In the genomic region with DNA sequence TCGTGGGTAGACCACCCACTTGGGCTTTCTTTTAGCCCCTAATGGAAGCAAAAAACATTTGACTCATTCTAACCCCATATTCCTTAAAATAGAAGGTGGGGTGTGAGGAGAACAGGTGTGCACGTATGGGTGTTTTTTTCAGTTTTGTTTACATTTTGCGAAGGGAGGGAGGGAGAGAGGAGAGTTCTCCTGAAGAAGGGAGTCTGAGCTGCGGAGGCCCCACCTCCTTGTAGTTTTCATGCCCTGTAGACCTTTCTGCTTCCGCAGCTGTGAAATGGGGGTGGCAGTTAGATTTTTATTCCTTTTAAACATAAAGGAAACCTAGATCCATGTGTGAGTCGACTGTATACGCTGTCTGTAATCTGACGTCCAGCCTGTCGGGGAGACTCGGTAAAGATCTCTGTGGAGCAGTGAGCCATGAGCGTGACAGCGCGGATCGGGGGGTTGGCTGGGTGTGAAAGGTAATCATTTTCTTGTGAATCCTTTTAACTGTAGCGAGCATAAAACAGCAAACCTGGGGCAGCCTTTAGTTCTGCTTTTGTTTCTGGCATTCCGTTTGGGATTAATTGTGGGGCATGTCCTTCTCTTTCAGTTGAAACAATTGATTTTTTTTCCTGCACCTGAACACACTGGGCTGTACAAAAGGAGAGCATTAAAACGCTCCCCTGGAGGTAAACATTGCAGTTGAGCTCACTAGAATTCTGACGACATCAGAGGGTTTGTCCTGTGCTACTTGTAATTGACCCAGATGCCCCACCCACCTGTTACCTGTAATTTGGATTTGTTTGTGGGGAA, we compare ENCODE assay signal across 8 cellular contexts. TPM values are rescaled to one million over a fixed set of nuclear protein-coding genes. Genes with fewer than 3 reads are reported as not detected.
DNase-seq lines count a peak whose midpoint lies in the region; ATAC-seq, FAIRE-seq and TF ChIP-seq lines count a peak whose summit lies in the region.

No MANE protein-coding gene starts in this region.

- H3K36me3 Mint-ChIP-seq in neural progenitor cell: peaks cover 25% of the 10 kb centered on the region

- no peak for TF ChIP-seq EP300 in H1 (IDR thresholded peaks at IDR 0.05; ENCODE audit: borderline replicate concordance in 1 of 2, low read depth in 2 of 2, low read length in 2 of 2)

- peak overlapping the region; percentile 97 for H3K4me3 Mint-ChIP-seq in neural progenitor cell

- no peak for TF ChIP-seq RAD21 in H1 (IDR thresholded peaks at IDR 0.05 in 1 of 2, conservative IDR thresholded peaks at IDR 0.05 in 1 of 2; ENCODE audit: low read depth in 2 of 2, low read length in 2 of 2)

- peak overlapping the region; percentile 40 to 99 (median 61); a peak in 7 of 8 replicates for H3K4me3 ChIP-seq in H1 (ENCODE audit: extremely low read depth in 1 of 4, insufficient read depth in 2 of 4, low read depth in 3 of 4, low read length in 4 of 4)
- H3K4me3 ChIP-seq in neural progenitor cell: peak overlapping the region; percentile 65

- H2BK15ac ChIP-seq in H1 (ENCODE audit: low read length): no peak overlapping the region

- no peak overlapping the region for H2BK120ac ChIP-seq in H1 (replicated peaks; ENCODE audit: low read depth, low read length)

- no peak overlapping the region for H2BK12ac ChIP-seq in H1 (ENCODE audit: low read depth, low read length)

- peak in 1 of 2 experiments; percentile 10; a peak in 1 of 3 replicates for TF ChIP-seq POLR2A in H1 (IDR thresholded peaks at IDR 0.05; ENCODE audit: control extremely low read depth in 1 of 2, low read depth in 2 of 2, low read length in 2 of 2)

- FAIRE-seq in H1 (lab: Jason Lieb, UNC): no peak

- peaks cover 34 to 65% of the 10 kb centered on the region in 2 experiments for H3K79me2 ChIP-seq in H1 (ENCODE audit: control insufficient read depth in 1 of 2, insufficient read depth in 2 of 2, low read length in 2 of 2)
- peaks cover 71% of the 10 kb centered on the region for H3K79me2 ChIP-seq in neural progenitor cell (ENCODE audit: low read depth)

- H3K27me3 ChIP-seq in H1 (replicated peaks in 1 of 4; ENCODE audit: control insufficient read depth in 3 of 4, extremely low read depth in 1 of 4, insufficient read depth in 3 of 4, low read length in 3 of 4) (peaks cover 0 to 3% (median 0%) of the 10 kb centered on the region in 4 experiments; a peak in 2 of 7 replicates), neural progenitor cell (peaks cover 18% of the 10 kb centered on the region)

- TF ChIP-seq CTCF in H1 (IDR thresholded peaks at IDR 0.05; ENCODE audit: control extremely low read depth in 1 of 3, insufficient read depth in 1 of 3, low read depth in 1 of 3, low read length in 3 of 3) (no peak), neural progenitor cell (IDR thresholded peaks at IDR 0.05) (no peak)

- H4K91ac ChIP-seq in H1 (replicated peaks; ENCODE audit: insufficient read length, low read length): no peak overlapping the region

- no peak overlapping the region for H2BK5ac ChIP-seq in H1 (ENCODE audit: low read depth, low read length)

- no peak for ATAC-seq in HG02970 (IDR thresholded peaks at IDR 0.05; ENCODE audit: low FRiP score, unreplicated experiment)
- no peak for ATAC-seq in GM21381 (IDR thresholded peaks at IDR 0.05; ENCODE audit: unreplicated experiment)

- peaks cover 3 to 15% (median 10%) of the 10 kb centered on the region in 4 experiments for H3K4me1 ChIP-seq in H1 (replicated peaks in 1 of 4; ENCODE audit: control insufficient read depth in 3 of 4, insufficient read depth in 4 of 4, low read length in 3 of 4)
- H3K4me1 ChIP-seq in neural progenitor cell: peaks cover 16% of the 10 kb centered on the region

- H3K79me1 ChIP-seq in H1 (ENCODE audit: low read depth, low read length): peaks cover 21% of the 10 kb centered on the region

- H2BK20ac ChIP-seq in H1 (ENCODE audit: low read length): no peak overlapping the region

- peaks cover 37% of the 10 kb centered on the region for H3K4me1 Mint-ChIP-seq in neural progenitor cell

- POLR2A ChIA-PET in H1 (lab: Charles Lee; ENCODE audit: partially characterized antibody): interaction anchor here (1.0 to 3.4 kb wide), 7 partner anchors 7 to 43 kb away, joined by 3 to 18 read pairs (median 4); a partner anchor contains a TSS

- H3K4me2 ChIP-seq in H1 (ENCODE audit: insufficient read depth in 1 of 2, low read depth in 2 of 2, low read length in 2 of 2) (peak overlapping the region; percentile 87 to 95), neural progenitor cell (peak overlapping the region; percentile 92)

- H3K9me3 ChIP-seq in H1 (ENCODE audit: insufficient read depth in 2 of 2, low read depth in 1 of 2, low read length in 1 of 2) (no peaks in the 10 kb centered on the region), neural progenitor cell (ENCODE audit: low read depth) (no peaks in the 10 kb centered on the region)

- DNase-seq in DMS79 treated with DMSO at 0.1 percent for 48 hours (lab: John Stamatoyannopoulos, UW) (peak; percentile 29), DMS79 (lab: John Stamatoyannopoulos, UW) (no peak), NCI-H748 (lab: John Stamatoyannopoulos, UW; ENCODE audit: unreplicated experiment) (peak; percentile 91), H1 (ENCODE audit: low read depth in 1 of 2, low spot score in 2 of 2) (no peak), neural progenitor cell (ENCODE audit: low spot score) (peak; percentile 71)
- no peak for DNase-seq in activated CD8-positive, alpha-beta memory T cell treated with anti-CD3 and anti-CD28 coated beads for 24 hours

- H3K9ac ChIP-seq in H1 (replicated peaks in 1 of 4; ENCODE audit: extremely low read depth in 1 of 4, low read depth in 3 of 4, low read length in 3 of 4): peak overlapping the region in 1 of 4 experiments; percentile 72; a peak in 1 of 7 replicates
- no peak overlapping the region for H3K9ac ChIP-seq in neural progenitor cell

- WGBS in H1 (ENCODE audit: extremely low coverage in 1 of 2, insufficient coverage in 1 of 2, insufficient read length in 1 of 2, insufficient replicate concordance in 2 of 2, low coverage in 1 of 2, low lambda C conversion rate in 2 of 2, missing lambda C conversion rate in 1 of 2), 2 experiments: 56% methylated on average over 18 of the region's 18 CpGs; no CpG with 5 or more reads in 1 of the 2 experiments

- H3K4ac ChIP-seq in H1 (replicated peaks; ENCODE audit: insufficient read length, low read depth, low read length): no peak overlapping the region

- H3K18ac ChIP-seq in H1 (ENCODE audit: extremely low read depth, low read length): no peak overlapping the region

- H4K20me1 ChIP-seq in H1 (replicated peaks in 1 of 2; ENCODE audit: control insufficient read depth in 1 of 2, insufficient read depth in 2 of 2, low read length in 2 of 2): peaks cover 38 to 44% of the 10 kb centered on the region in 2 experiments
- H4K20me1 ChIP-seq in neural progenitor cell (ENCODE audit: low read depth): peaks cover 68% of the 10 kb centered on the region

- H4K5ac ChIP-seq in H1 (ENCODE audit: insufficient read length, low read depth, low read length): no peak overlapping the region

- H3F3A ChIP-seq in neural progenitor cell (ENCODE audit: low read depth): peaks cover 13% of the 10 kb centered on the region

- no peak overlapping the region for H3K23ac ChIP-seq in H1 (ENCODE audit: insufficient read length)

- CTCF ChIA-PET in H1 (lab: Charles Lee; ENCODE audit: partially characterized antibody): interaction anchor here (0.6 to 19.5 kb wide), 9 partner anchors 9 to 371 kb away, joined by 3 to 247 read pairs (median 4); no protein-coding TSS in a partner anchor

- H3K23me2 ChIP-seq in H1 (ENCODE audit: low read depth, low read length): peaks cover 11% of the 10 kb centered on the region

- H3K36me3 ChIP-seq in H1 (ENCODE audit: control insufficient read depth in 2 of 4, insufficient read depth in 4 of 4, low read length in 3 of 4) (peaks cover 0 to 13% (median 7%) of the 10 kb centered on the region in 4 experiments; a peak in 4 of 8 replicates), neural progenitor cell (no peaks in the 10 kb centered on the region)

- no peak overlapping the region for H3K14ac ChIP-seq in H1 (ENCODE audit: insufficient read length)

- no peak overlapping the region for H3K27ac Mint-ChIP-seq in neural progenitor cell

- no peaks in the 10 kb centered on the region for H3K9me3 Mint-ChIP-seq in neural progenitor cell

- H4K8ac ChIP-seq in H1 (ENCODE audit: extremely low read depth, insufficient read depth, low read length): peak overlapping the region; percentile 57; the same call in 1 of the 2 replicates

- H2AFZ ChIP-seq in H1 (ENCODE audit: low read length) (no peak overlapping the region), neural progenitor cell (replicated peaks) (no peak overlapping the region)

- no peak overlapping the region for H3K56ac ChIP-seq in H1 (replicated peaks; ENCODE audit: insufficient read length, low read depth, low read length)

- no peak overlapping the region for H2AK5ac ChIP-seq in H1 (ENCODE audit: low read depth, low read length)

- no peak overlapping the region for H3K27ac ChIP-seq in H1 (ENCODE audit: low read depth, low read length)
- H3K27ac ChIP-seq in neural progenitor cell: no peak overlapping the region

- peaks cover 5% of the 10 kb centered on the region for H3K27me3 Mint-ChIP-seq in neural progenitor cell (ENCODE audit: insufficient read depth, low read depth)

TF ChIP-seq in H1, 55 proteins besides CTCF, POLR2A, EP300 and RAD21 (continues in another document):
- TF ChIP-seq TAF1 (IDR thresholded peaks at IDR 0.05; ENCODE audit: low read depth, low read length): no peak

RNA-seq across cellular contexts. Expression of a gene that starts 2.3 kb away (rescaled TPM):
- total RNA-seq in H1 (2021; fragmentation: NEBNext Ultra II Directional; extraction: Animal tissue kit (Norgen Biotek cat#: 25700)): 62.0 and 64.6 TPM in 2 replicates
- 46.4 and 77.0 TPM in 2 replicates for polyA plus RNA-seq in H1 (2011; rRNA removed)
- polyA plus RNA-seq in H1 (2011; cell fraction: cytosol; rRNA removed): 21.2 TPM
- 103 TPM for polyA plus RNA-seq in H1 (2011; cell fraction: nucleus; rRNA removed)
- polyA plus RNA-seq in H1 (2012, experiment 1 of 2): 27.7 to 47.4 TPM (median 46.0 TPM) in 4 replicates
- polyA plus RNA-seq in H1 (2012, experiment 2 of 2): 32.1 TPM
- polyA plus RNA-seq in H1 (2013, experiment 1 of 2): 28.2 TPM
- 27.5 TPM for polyA plus RNA-seq in H1 (2013, experiment 2 of 2)
- polyA minus RNA-seq in H1 (2011; rRNA and poly(A)+ RNA removed): 70.9 and 84.6 TPM in 2 replicates
- 56.1 TPM for polyA minus RNA-seq in H1 (2011; cell fraction: cytosol; rRNA and poly(A)+ RNA removed)
- polyA minus RNA-seq in H1 (2011; cell fraction: nucleus; rRNA and poly(A)+ RNA removed): 58.3 TPM
- 65.2 and 69.8 TPM in 2 replicates for total RNA-seq in neural progenitor cell (ENCODE audit: low replicate concordance)

RNA-seq across cellular contexts. Expression of a gene that starts 42.9 kb away (rescaled TPM):
- total RNA-seq in H1 (2021; fragmentation: NEBNext Ultra II Directional; extraction: Animal tissue kit (Norgen Biotek cat#: 25700)): 0.17 and 0.25 TPM in 2 replicates
- polyA plus RNA-seq in H1 (2011; rRNA removed): 0.17 and 0.35 TPM in 2 replicates
- 0.37 TPM for polyA plus RNA-seq in H1 (2011; cell fraction: cytosol; rRNA removed)
- 0.91 TPM for polyA plus RNA-seq in H1 (2011; cell fraction: nucleus; rRNA removed)
- polyA plus RNA-seq in H1 (2012, experiment 1 of 2): 0.09 to 0.24 TPM (median 0.16 TPM) in 3 of 4 replicates, not detected in the other
- polyA plus RNA-seq in H1 (2012, experiment 2 of 2): 0.09 TPM
- polyA plus RNA-seq in H1 (2013, experiment 1 of 2): 0.16 TPM
- polyA plus RNA-seq in H1 (2013, experiment 2 of 2): 0.15 TPM
- 0.19 and 0.29 TPM in 2 replicates for polyA minus RNA-seq in H1 (2011; rRNA and poly(A)+ RNA removed)
- not detected for polyA minus RNA-seq in H1 (2011; cell fraction: cytosol; rRNA and poly(A)+ RNA removed)
- not detected for polyA minus RNA-seq in H1 (2011; cell fraction: nucleus; rRNA and poly(A)+ RNA removed)
- not detected in 2 replicates for total RNA-seq in neural progenitor cell (ENCODE audit: low replicate concordance)

Comparison
In these comparisons a context has a peak if more than half of its experiments do, and no peak if none do; other contexts are left out.
1. DNase-seq: peak in DMS79 treated with DMSO at 0.1 percent for 48 hours (single experiment), NCI-H748 (single experiment) and neural progenitor cell (single experiment); none in DMS79 (single experiment), H1 (0 of 2) and activated CD8-positive, alpha-beta memory T cell treated with anti-CD3 and anti-CD28 coated beads for 24 hours (single experiment).